ENCODE assay signal across 32 cellular contexts in genomic region chr17:27949304-27949703, GRCh38.
"Had no signal": no experiment of that assay in that cellular context is flagged by ENCODE, and none has a peak within 500 bp of the region (broad histone marks: within the 10 kb centered on the region; RNA-seq: fewer than 3 reads in every experiment).

No MANE protein-coding gene starts in this region.

- H3K9me3 Mint-ChIP-seq: activated CD4-positive, alpha-beta memory T cell treated with anti-CD3 and anti-CD28 coated beads, Interleukin-2, amount 10 ng/mL, durations not matched to agents 7 days and 5 days; activated naive CD4-positive, alpha-beta T cell treated with anti-CD3 and anti-CD28 coated beads, Interleukin-2, amount 10 ng/mL, durations not matched to agents 7 days and 5 days; activated naive CD8-positive, alpha-beta T cell treated with anti-CD3 and anti-CD28 coated beads, Interleukin-2, amount 50 U/mL, for 24 hours; T-helper 1 cell treated with Interleukin-12 subunit alpha and Interleukin-12 subunit beta and Interleukin-4 antibody, amounts not matched to agents 30 μg/mL and 1 μg/mL, for 36 hours; T-helper 2 cell treated with Interferon-gamma antibody and Interleukin-4, amounts not matched to agents 5 μg/mL and 100 μg/mL, for 36 hours had no signal

- H3K4me2 ChIP-seq: SK-N-SH had no signal

- H3K36me3 Mint-ChIP-seq: activated CD8-positive, alpha-beta memory T cell treated with anti-CD3 and anti-CD28 coated beads, Interleukin-2, amount 10 ng/mL, durations not matched to agents 7 days and 5 days; activated naive CD4-positive, alpha-beta T cell treated with anti-CD3 and anti-CD28 coated beads, Interleukin-2, amount 10 ng/mL, durations not matched to agents 7 days and 5 days; activated naive CD8-positive, alpha-beta T cell; brain had no signal

- H3K27me3 ChIP-seq: MG63 had no signal

- H3K9ac ChIP-seq: SK-N-SH had no signal

- DNase-seq: activated CD4-positive, alpha-beta memory T cell treated with anti-CD3 and anti-CD28 coated beads, Interleukin-2, amount 10 ng/mL, durations not matched to agents 7 days and 5 days; activated CD4-positive, alpha-beta T cell treated with anti-CD3 and anti-CD28 coated beads for 1 hour; activated CD4-positive, alpha-beta T cell treated with anti-CD3 and anti-CD28 coated beads for 48 hours; activated CD4-positive, CD25-positive, alpha-beta regulatory T cell; activated CD8-positive, alpha-beta memory T cell treated with anti-CD3 and anti-CD28 coated beads for 24 hours; activated CD8-positive, alpha-beta memory T cell treated with anti-CD3 and anti-CD28 coated beads, Interleukin-2, amount 10 ng/mL, durations not matched to agents 7 days and 5 days; activated CD8-positive, alpha-beta memory T cell treated with anti-CD3 and anti-CD28 coated beads, Interleukin-2, amount 50 U/mL, for 48 hours; activated effector memory CD4-positive, alpha-beta T cell treated with Interleukin-2 at 50 U/mL for 16 hours; activated naive CD4-positive, alpha-beta T cell treated with anti-CD3 and anti-CD28 coated beads, Interleukin-2, amount 10 ng/mL, durations not matched to agents 7 days and 5 days; activated naive CD8-positive, alpha-beta T cell treated with anti-CD3 and anti-CD28 coated beads, Interleukin-2, amount 50 U/mL, for 24 hours; activated T-cell treated with anti-CD3 and anti-CD28 coated beads, Interleukin-2, amount 50 U/mL, for 48 hours; anterior cingulate cortex; caudate nucleus; Kasumi-1; MG63; NCI-H1048; NCI-H1105 treated with DMSO at 0.1 percent for 48 hours; NCI-H1436 treated with DMSO at 0.1 percent for 48 hours; NCI-H1694 treated with DMSO at 0.1 percent for 48 hours; NCI-H2029; NCI-H345; NCI-H524 treated with DMSO at 0.1 percent for 48 hours; SHP77; SJCRH30; SK-N-SH had no signal

- H3K4me1 ChIP-seq: SJCRH30 had no signal

- H3K36me3 ChIP-seq: MG63, SJCRH30 had no signal

- FAIRE-seq: bronchial epithelial cell, TTC549 had no signal

- H3K27me3 Mint-ChIP-seq: activated CD4-positive, alpha-beta memory T cell treated with anti-CD3 and anti-CD28 coated beads, Interleukin-2, amount 10 ng/mL, durations not matched to agents 7 days and 5 days; activated naive CD4-positive, alpha-beta T cell treated with anti-CD3 and anti-CD28 coated beads, Interleukin-2, amount 10 ng/mL, durations not matched to agents 7 days and 5 days had no signal

- H3K27ac ChIP-seq: SJCRH30 had no signal

- H3K4me3 ChIP-seq: MG63, SJCRH30 had no signal

- H3K27ac Mint-ChIP-seq: activated CD4-positive, alpha-beta memory T cell treated with anti-CD3 and anti-CD28 coated beads, Interleukin-2, amount 10 ng/mL, durations not matched to agents 7 days and 5 days; activated CD8-positive, alpha-beta memory T cell treated with anti-CD3 and anti-CD28 coated beads, Interleukin-2, amount 10 ng/mL, durations not matched to agents 7 days and 5 days; activated naive CD4-positive, alpha-beta T cell treated with anti-CD3 and anti-CD28 coated beads, Interleukin-2, amount 10 ng/mL, durations not matched to agents 7 days and 5 days; activated naive CD8-positive, alpha-beta T cell; activated naive CD8-positive, alpha-beta T cell treated with anti-CD3 and anti-CD28 coated beads, Interleukin-2, amount 50 U/mL, for 24 hours; brain; T-helper 1 cell treated with Interleukin-12 subunit alpha and Interleukin-12 subunit beta and Interleukin-4 antibody, amounts not matched to agents 30 μg/mL and 1 μg/mL, for 36 hours; T-helper 2 cell treated with Interferon-gamma antibody and Interleukin-4, amounts not matched to agents 5 μg/mL and 100 μg/mL, for 36 hours had no signal

- H3K4me1 Mint-ChIP-seq: activated CD4-positive, alpha-beta memory T cell treated with anti-CD3 and anti-CD28 coated beads, Interleukin-2, amount 10 ng/mL, durations not matched to agents 7 days and 5 days; activated CD8-positive, alpha-beta memory T cell treated with anti-CD3 and anti-CD28 coated beads, Interleukin-2, amount 10 ng/mL, durations not matched to agents 7 days and 5 days; activated naive CD4-positive, alpha-beta T cell treated with anti-CD3 and anti-CD28 coated beads, Interleukin-2, amount 10 ng/mL, durations not matched to agents 7 days and 5 days; activated naive CD8-positive, alpha-beta T cell treated with anti-CD3 and anti-CD28 coated beads, Interleukin-2, amount 50 U/mL, for 24 hours had no signal

- H3K9me2 ChIP-seq: SK-N-SH had no signal

- ATAC-seq: activated CD8-positive, alpha-beta memory T cell treated with anti-CD3 and anti-CD28 coated beads, Interleukin-2, amount 10 ng/mL, durations not matched to agents 7 days and 5 days; activated naive CD8-positive, alpha-beta T cell treated with anti-CD3 and anti-CD28 coated beads, Interleukin-2, amount 50 U/mL, for 24 hours; Panc1 had no signal

- H3K4me3 Mint-ChIP-seq: activated CD4-positive, alpha-beta memory T cell treated with anti-CD3 and anti-CD28 coated beads, Interleukin-2, amount 10 ng/mL, durations not matched to agents 7 days and 5 days; activated CD8-positive, alpha-beta memory T cell treated with anti-CD3 and anti-CD28 coated beads, Interleukin-2, amount 10 ng/mL, durations not matched to agents 7 days and 5 days; activated naive CD4-positive, alpha-beta T cell treated with anti-CD3 and anti-CD28 coated beads, Interleukin-2, amount 10 ng/mL, durations not matched to agents 7 days and 5 days; activated naive CD8-positive, alpha-beta T cell; activated naive CD8-positive, alpha-beta T cell treated with anti-CD3 and anti-CD28 coated beads, Interleukin-2, amount 50 U/mL, for 24 hours; brain; T-helper 1 cell treated with Interleukin-12 subunit alpha and Interleukin-12 subunit beta and Interleukin-4 antibody, amounts not matched to agents 30 μg/mL and 1 μg/mL, for 36 hours; T-helper 2 cell treated with Interferon-gamma antibody and Interleukin-4, amounts not matched to agents 5 μg/mL and 100 μg/mL, for 36 hours had no signal

- H3K9me3 ChIP-seq: MG63, SJCRH30, SK-N-SH had no signal
